In genomic region chr19:41228486-41228885, GRCh38 we compare ENCODE assay signal across 24 cellular contexts.
"Had no signal": no experiment of that assay in that cellular context is flagged by ENCODE, and none has a peak within 500 bp of the region (broad histone marks: within the 10 kb centered on the region; RNA-seq: fewer than 3 reads in every experiment).

No MANE protein-coding gene starts in this region.

- H3K27me3 ChIP-seq: brain microvascular endothelial cell, esophagus muscularis mucosa, ovary, vagina had no signal

- H3K27ac ChIP-seq: brain microvascular endothelial cell, left lung, lower lobe of right lung, ovary, thoracic aorta, vagina had no signal

- H3K36me3 ChIP-seq: left lung, ovary had no signal

- H3K27ac Mint-ChIP-seq: activated naive CD4-positive, alpha-beta T cell treated with anti-CD3 and anti-CD28 coated beads for 36 hours; activated naive CD8-positive, alpha-beta T cell treated with anti-CD3 and anti-CD28 coated beads, Interleukin-2, amount 10 ng/mL, durations not matched to agents 7 days and 5 days; progenitor cell of endocrine pancreas; T-helper 2 cell treated with Interferon-gamma antibody and Interleukin-4, amounts not matched to agents 5 μg/mL and 100 μg/mL, for 36 hours had no signal

- H3K4me3 ChIP-seq: esophagus muscularis mucosa, left lung, lower lobe of right lung, ovary, skin epidermis, thoracic aorta, vagina had no signal

- ATAC-seq: left lung; lower lobe of right lung; sciatic nerve; stimulated activated naive CD8-positive, alpha-beta T cell treated with anti-CD3 and anti-CD28 coated beads, Interleukin-15, Interleukin-2, amounts not matched to agents 100 U/mL and 50 U/mL, for 24 hours had no signal

- H3K9me3 Mint-ChIP-seq: activated naive CD4-positive, alpha-beta T cell treated with anti-CD3 and anti-CD28 coated beads for 36 hours; activated naive CD8-positive, alpha-beta T cell treated with anti-CD3 and anti-CD28 coated beads, Interleukin-2, amount 10 ng/mL, durations not matched to agents 7 days and 5 days; nephron; T-helper 2 cell treated with Interferon-gamma antibody and Interleukin-4, amounts not matched to agents 5 μg/mL and 100 μg/mL, for 36 hours had no signal

- H3K36me3 Mint-ChIP-seq: activated naive CD8-positive, alpha-beta T cell treated with anti-CD3 and anti-CD28 coated beads, Interleukin-2, amount 10 ng/mL, durations not matched to agents 7 days and 5 days had no signal

- DNase-seq: activated CD4-positive, alpha-beta T cell treated with anti-CD3 and anti-CD28 coated beads for 4 hours; activated CD4-positive, alpha-beta T cell treated with anti-CD3 and anti-CD28 coated beads, Interleukin-2, amount 50 U/mL, for 4 hours; activated effector memory CD4-positive, alpha-beta T cell treated with anti-CD3 and anti-CD28 coated beads, Interleukin-2, amount 50 U/mL, for 16 hours; activated naive CD4-positive, alpha-beta T cell treated with anti-CD3 and anti-CD28 coated beads for 36 hours; activated naive CD8-positive, alpha-beta T cell treated with anti-CD3 and anti-CD28 coated beads, Interleukin-2, amount 10 ng/mL, durations not matched to agents 7 days and 5 days; activated T-cell treated with anti-CD3 and anti-CD28 coated beads for 4 hours; brain microvascular endothelial cell; caudate nucleus; left lung; lower lobe of right lung; mesendoderm; ovary; retina; stimulated activated CD4-positive, alpha-beta T cell treated with anti-CD3 and anti-CD28 coated beads, Interleukin-12 subunit alpha, Interleukin-12 subunit beta, amount 100 ng/mL, for 4 hours; stimulated activated CD4-positive, alpha-beta T cell treated with anti-CD3 and anti-CD28 coated beads, Interleukin-4, amount 100 ng/mL, for 1 hour; stimulated activated naive CD8-positive, alpha-beta T cell treated with anti-CD3 and anti-CD28 coated beads, Interleukin-15, Interleukin-2, amounts not matched to agents 100 U/mL and 50 U/mL, for 24 hours had no signal

- H3K4me3 Mint-ChIP-seq: activated naive CD4-positive, alpha-beta T cell treated with anti-CD3 and anti-CD28 coated beads for 36 hours; activated naive CD8-positive, alpha-beta T cell treated with anti-CD3 and anti-CD28 coated beads, Interleukin-2, amount 10 ng/mL, durations not matched to agents 7 days and 5 days; T-helper 2 cell treated with Interferon-gamma antibody and Interleukin-4, amounts not matched to agents 5 μg/mL and 100 μg/mL, for 36 hours had no signal

- H3K9me3 ChIP-seq: esophagus muscularis mucosa, left lung, lower lobe of right lung, ovary, thoracic aorta, vagina had no signal
